ENCODE assay signal across 26 cellular contexts in the genomic region with DNA sequence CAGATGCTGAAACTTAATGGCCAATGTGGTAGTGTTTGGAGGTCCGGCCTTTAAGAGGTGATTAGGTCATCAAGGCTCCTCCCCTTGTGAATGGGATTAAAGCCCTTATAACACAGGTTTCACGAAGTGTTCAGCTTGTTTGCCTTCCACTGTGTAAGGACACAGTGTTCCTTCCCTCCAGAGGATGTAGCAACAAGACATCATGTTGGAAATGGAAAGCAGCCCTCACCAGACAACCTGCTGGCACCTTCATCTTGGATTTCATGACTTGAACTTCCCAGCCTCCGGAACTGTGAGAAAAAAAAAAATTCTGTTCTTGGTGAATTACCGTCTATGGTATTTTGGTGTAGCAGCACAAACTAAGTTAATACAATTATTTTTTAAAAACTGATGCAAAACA.
"Had no signal": no experiment of that assay in that cellular context is flagged by ENCODE, and none has a peak within 500 bp of the region (broad histone marks: within the 10 kb centered on the region; RNA-seq: fewer than 3 reads in every experiment).

No MANE protein-coding gene starts in this region.

- H3K27ac ChIP-seq: brain microvascular endothelial cell, esophagus muscularis mucosa, WERI-Rb-1 had no signal

- ATAC-seq: activated CD4-positive, CD25-positive, alpha-beta regulatory T cell treated with anti-CD3 and anti-CD28 coated beads, Interleukin-2, amount 50 U/mL, for 24 hours; activated CD8-positive, alpha-beta T cell treated with anti-CD3 and anti-CD28 coated beads for 36 hours; activated T-cell treated with anti-CD3 and anti-CD28 coated beads, Interleukin-2, amount 50 U/mL, for 4 hours; effector memory CD8-positive, alpha-beta T cell; T-helper 17 cell had no signal

- DNase-seq: activated B cell treated with CpG ODN at 0.5 μM for 24 hours; activated CD4-positive, alpha-beta T cell treated with anti-CD3 and anti-CD28 coated beads for 48 hours; activated CD4-positive, alpha-beta T cell treated with anti-CD3 and anti-CD28 coated beads, Interleukin-2, amount 50 U/mL, for 1 hour; activated CD4-positive, alpha-beta T cell treated with anti-CD3 and anti-CD28 coated beads, Interleukin-2, amount 50 U/mL, for 48 hours; activated CD8-positive, alpha-beta memory T cell treated with anti-CD3 and anti-CD28 coated beads for 24 hours; activated CD8-positive, alpha-beta T cell treated with anti-CD3 and anti-CD28 coated beads for 36 hours; activated effector memory CD4-positive, alpha-beta T cell treated with anti-CD3 and anti-CD28 coated beads, Interleukin-2, amount 50 U/mL, for 16 hours; activated naive CD4-positive, alpha-beta T cell treated with anti-CD3 and anti-CD28 coated beads for 36 hours; activated naive CD8-positive, alpha-beta T cell treated with anti-CD3 and anti-CD28 coated beads, Interleukin-2, amount 10 ng/mL, durations not matched to agents 7 days and 5 days; activated T-cell treated with anti-CD3 and anti-CD28 coated beads, Interleukin-2, amount 50 U/mL, for 4 hours; amniotic stem cell; anterior cingulate cortex; brain microvascular endothelial cell; cortex of kidney; dermis blood vessel endothelial cell; effector CD4-positive, alpha-beta T cell; effector memory CD8-positive, alpha-beta T cell; erythroblast; foreskin fibroblast; head of caudate nucleus; T-helper 1 cell; T-helper 17 cell; T1000; WERI-Rb-1 had no signal

- H3K9me3 ChIP-seq: esophagus muscularis mucosa had no signal

- H3K36me3 ChIP-seq: brain microvascular endothelial cell, WERI-Rb-1 had no signal

- H3K27me3 ChIP-seq: brain microvascular endothelial cell, esophagus muscularis mucosa had no signal

- H3K4me3 ChIP-seq: esophagus muscularis mucosa had no signal
